ENCODE assay signal across 1 cellular context in genomic region chr1:152460529-152460899, GRCh38.
TF ChIP-seq lines count a peak whose summit lies in the region.

No MANE protein-coding gene starts in this region.

TF ChIP-seq in GM23338, 12 proteins besides CTCF, POLR2A, EP300 and RAD21 (continued from another document):
- TF ChIP-seq JUNB (IDR thresholded peaks at IDR 0.05; ENCODE audit: unreplicated experiment) (no peak), ZNF114 (CRISPR knock-in tag; IDR thresholded peaks at IDR 0.05) (no peak), CREB1 (CRISPR knock-in tag; IDR thresholded peaks at IDR 0.05; ENCODE audit: low read depth) (no peak), ZNF331 (CRISPR knock-in tag; IDR thresholded peaks at IDR 0.05; ENCODE audit: low read depth) (no peak), STAT1 (IDR thresholded peaks at IDR 0.05; ENCODE audit: unreplicated experiment) (no peak), REST (IDR thresholded peaks at IDR 0.05; ENCODE audit: unreplicated experiment) (no peak), EZH2phosphoT487 (IDR thresholded peaks at IDR 0.05; ENCODE audit: unreplicated experiment) (no peak), ETS1 (IDR thresholded peaks at IDR 0.05) (no peak), POLR2AphosphoS5 (IDR thresholded peaks at IDR 0.05; ENCODE audit: low read depth) (no peak), EZH2 (IDR thresholded peaks at IDR 0.05; ENCODE audit: low read depth, unreplicated experiment) (no peak)
- TF ChIP-seq, protein P1, sequence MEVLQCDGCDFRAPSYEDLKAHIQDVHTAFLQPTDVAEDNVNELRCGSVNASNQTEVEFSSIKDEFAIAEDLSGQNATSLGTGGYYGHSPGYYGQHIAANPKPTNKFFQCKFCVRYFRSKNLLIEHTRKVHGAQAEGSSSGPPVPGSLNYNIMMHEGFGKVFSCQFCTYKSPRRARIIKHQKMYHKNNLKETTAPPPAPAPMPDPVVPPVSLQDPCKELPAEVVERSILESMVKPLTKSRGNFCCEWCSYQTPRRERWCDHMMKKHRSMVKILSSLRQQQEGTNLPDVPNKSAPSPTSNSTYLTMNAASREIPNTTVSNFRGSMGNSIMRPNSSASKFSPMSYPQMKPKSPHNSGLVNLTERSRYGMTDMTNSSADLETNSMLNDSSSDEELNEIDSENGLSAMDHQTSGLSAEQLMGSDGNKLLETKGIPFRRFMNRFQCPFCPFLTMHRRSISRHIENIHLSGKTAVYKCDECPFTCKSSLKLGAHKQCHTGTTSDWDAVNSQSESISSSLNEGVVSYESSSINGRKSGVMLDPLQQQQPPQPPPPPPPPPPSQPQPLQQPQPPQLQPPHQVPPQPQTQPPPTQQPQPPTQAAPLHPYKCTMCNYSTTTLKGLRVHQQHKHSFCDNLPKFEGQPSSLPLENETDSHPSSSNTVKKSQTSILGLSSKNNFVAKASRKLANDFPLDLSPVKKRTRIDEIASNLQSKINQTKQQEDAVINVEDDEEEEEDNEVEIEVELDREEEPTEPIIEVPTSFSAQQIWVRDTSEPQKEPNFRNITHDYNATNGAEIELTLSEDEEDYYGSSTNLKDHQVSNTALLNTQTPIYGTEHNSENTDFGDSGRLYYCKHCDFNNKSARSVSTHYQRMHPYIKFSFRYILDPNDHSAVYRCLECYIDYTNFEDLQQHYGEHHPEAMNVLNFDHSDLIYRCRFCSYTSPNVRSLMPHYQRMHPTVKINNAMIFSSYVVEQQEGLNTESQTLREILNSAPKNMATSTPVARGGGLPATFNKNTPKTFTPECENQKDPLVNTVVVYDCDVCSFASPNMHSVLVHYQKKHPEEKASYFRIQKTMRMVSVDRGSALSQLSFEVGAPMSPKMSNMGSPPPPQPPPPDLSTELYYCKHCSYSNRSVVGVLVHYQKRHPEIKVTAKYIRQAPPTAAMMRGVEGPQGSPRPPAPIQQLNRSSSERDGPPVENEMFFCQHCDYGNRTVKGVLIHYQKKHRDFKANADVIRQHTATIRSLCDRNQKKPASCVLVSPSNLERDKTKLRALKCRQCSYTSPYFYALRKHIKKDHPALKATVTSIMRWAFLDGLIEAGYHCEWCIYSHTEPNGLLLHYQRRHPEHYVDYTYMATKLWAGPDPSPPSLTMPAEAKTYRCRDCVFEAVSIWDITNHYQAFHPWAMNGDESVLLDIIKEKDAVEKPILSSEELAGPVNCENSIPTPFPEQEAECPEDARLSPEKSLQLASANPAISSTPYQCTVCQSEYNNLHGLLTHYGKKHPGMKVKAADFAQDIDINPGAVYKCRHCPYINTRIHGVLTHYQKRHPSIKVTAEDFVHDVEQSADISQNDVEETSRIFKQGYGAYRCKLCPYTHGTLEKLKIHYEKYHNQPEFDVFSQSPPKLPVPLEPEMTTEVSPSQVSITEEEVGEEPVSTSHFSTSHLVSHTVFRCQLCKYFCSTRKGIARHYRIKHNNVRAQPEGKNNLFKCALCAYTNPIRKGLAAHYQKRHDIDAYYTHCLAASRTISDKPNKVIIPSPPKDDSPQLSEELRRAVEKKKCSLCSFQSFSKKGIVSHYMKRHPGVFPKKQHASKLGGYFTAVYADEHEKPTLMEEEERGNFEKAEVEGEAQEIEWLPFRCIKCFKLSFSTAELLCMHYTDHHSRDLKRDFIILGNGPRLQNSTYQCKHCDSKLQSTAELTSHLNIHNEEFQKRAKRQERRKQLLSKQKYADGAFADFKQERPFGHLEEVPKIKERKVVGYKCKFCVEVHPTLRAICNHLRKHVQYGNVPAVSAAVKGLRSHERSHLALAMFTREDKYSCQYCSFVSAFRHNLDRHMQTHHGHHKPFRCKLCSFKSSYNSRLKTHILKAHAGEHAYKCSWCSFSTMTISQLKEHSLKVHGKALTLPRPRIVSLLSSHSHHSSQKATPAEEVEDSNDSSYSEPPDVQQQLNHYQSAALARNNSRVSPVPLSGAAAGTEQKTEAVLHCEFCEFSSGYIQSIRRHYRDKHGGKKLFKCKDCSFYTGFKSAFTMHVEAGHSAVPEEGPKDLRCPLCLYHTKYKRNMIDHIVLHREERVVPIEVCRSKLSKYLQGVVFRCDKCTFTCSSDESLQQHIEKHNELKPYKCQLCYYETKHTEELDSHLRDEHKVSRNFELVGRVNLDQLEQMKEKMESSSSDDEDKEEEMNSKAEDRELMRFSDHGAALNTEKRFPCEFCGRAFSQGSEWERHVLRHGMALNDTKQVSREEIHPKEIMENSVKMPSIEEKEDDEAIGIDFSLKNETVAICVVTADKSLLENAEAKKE (CRISPR knock-in tag; IDR thresholded peaks at IDR 0.05): no peak
